8 cellular contexts compared by ENCODE assay signal in genomic region chr17:27631409-27631755, GRCh38.
DNase-seq lines count a peak whose midpoint lies in the region; ATAC-seq and TF ChIP-seq lines count a peak whose summit lies in the region.

No MANE protein-coding gene starts in this region.

- H3K4me3 Mint-ChIP-seq in activated naive CD8-positive, alpha-beta T cell treated with anti-CD3 and anti-CD28 coated beads, Interleukin-2, amount 50 U/mL, for 24 hours, result peak overlapping the region; percentile 76
- H3K4me3 Mint-ChIP-seq in nephron, result no peak overlapping the region

- peaks cover 40% of the 10 kb centered on the region for H3K4me1 Mint-ChIP-seq in activated naive CD8-positive, alpha-beta T cell treated with anti-CD3 and anti-CD28 coated beads, Interleukin-2, amount 50 U/mL, for 24 hours
- H3K4me1 Mint-ChIP-seq in nephron, result peaks cover 21% of the 10 kb centered on the region

- ATAC-seq in HG03280 (IDR thresholded peaks at IDR 0.05; ENCODE audit: unreplicated experiment) (peak; percentile 12), HG03039 (IDR thresholded peaks at IDR 0.05; ENCODE audit: unreplicated experiment) (no peak)
- ATAC-seq in activated naive CD8-positive, alpha-beta T cell treated with anti-CD3 and anti-CD28 coated beads, Interleukin-2, amount 50 U/mL, for 24 hours, result peak; percentile 40

- no peaks in the 10 kb centered on the region for H3K27me3 Mint-ChIP-seq in activated naive CD8-positive, alpha-beta T cell treated with anti-CD3 and anti-CD28 coated beads, Interleukin-2, amount 50 U/mL, for 24 hours
- H3K27me3 Mint-ChIP-seq in nephron (ENCODE audit: low read depth), result no peaks in the 10 kb centered on the region

- TF ChIP-seq CTCF in nephron (IDR thresholded peaks at IDR 0.05; ENCODE audit: unreplicated experiment in 3 of 3), result no peak

- H3K27ac Mint-ChIP-seq in activated naive CD8-positive, alpha-beta T cell treated with anti-CD3 and anti-CD28 coated beads, Interleukin-2, amount 50 U/mL, for 24 hours, result peak overlapping the region; percentile 76
- H3K27ac Mint-ChIP-seq in nephron, result peak overlapping the region in 2 of 3 experiments; percentile 54 to 63

- DNase-seq in SIG-M5 treated with dmso at 0.1 percent for 504 hours (lab: John Stamatoyannopoulos, UW; ENCODE audit: unreplicated experiment), result peak; percentile 62
- DNase-seq in SIG-M5 (lab: John Stamatoyannopoulos, UW), result no peak
- no peak for DNase-seq in activated naive CD8-positive, alpha-beta T cell treated with anti-CD3 and anti-CD28 coated beads, Interleukin-2, amount 50 U/mL, for 24 hours
- no peak for DNase-seq in GM19240 (ENCODE audit: insufficient read length, low spot score)
- no peak for DNase-seq in ecto neural progenitor cell (ENCODE audit: low spot score)

- peaks cover 7% of the 10 kb centered on the region for H3K36me3 Mint-ChIP-seq in activated naive CD8-positive, alpha-beta T cell treated with anti-CD3 and anti-CD28 coated beads, Interleukin-2, amount 50 U/mL, for 24 hours (ENCODE audit: low read depth)
- H3K36me3 Mint-ChIP-seq in nephron (ENCODE audit: low read depth), result peaks cover 8% of the 10 kb centered on the region

- H3K9me3 Mint-ChIP-seq in activated naive CD8-positive, alpha-beta T cell treated with anti-CD3 and anti-CD28 coated beads, Interleukin-2, amount 50 U/mL, for 24 hours, result no peaks in the 10 kb centered on the region
- H3K9me3 Mint-ChIP-seq in nephron, result no peaks in the 10 kb centered on the region
